Comparison of ENCODE assay signal across 13 cellular contexts in the genomic region with DNA sequence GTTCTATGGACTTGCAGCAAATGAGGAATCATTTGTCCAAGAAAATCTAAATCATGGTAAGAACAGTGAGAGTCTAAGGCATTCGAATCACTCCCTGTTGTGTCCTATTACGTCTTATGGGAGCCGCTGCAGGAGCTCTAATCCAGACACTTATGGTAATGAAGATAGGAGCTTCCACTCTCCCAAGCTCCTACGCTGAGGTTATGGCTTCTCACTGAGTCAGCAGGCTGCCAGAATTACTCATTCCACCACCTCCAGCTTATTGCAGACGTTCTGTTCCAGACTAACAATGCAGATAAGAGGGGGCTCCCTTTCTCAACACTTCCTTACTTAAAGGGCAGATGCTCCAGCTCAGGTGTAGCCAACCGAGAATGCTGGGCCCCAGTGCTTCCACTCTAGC.
DNase-seq lines count a peak whose midpoint lies in the region; ATAC-seq lines count a peak whose summit lies in the region.
"Had no signal": no experiment of that assay in that cellular context is flagged by ENCODE, and none has a peak within 500 bp of the region (broad histone marks: within the 10 kb centered on the region; RNA-seq: fewer than 3 reads in every experiment).

No MANE protein-coding gene starts in this region.

- H3K4me1 Mint-ChIP-seq in stimulated activated naive CD8-positive, alpha-beta T cell treated with anti-CD3 and anti-CD28 coated beads, Interleukin-15, amount 100 ng/mL, for 72 hours: no peaks in the 10 kb centered on the region
- H3K4me1 Mint-ChIP-seq: B cell had no signal

- WGBS in aorta, 2 donors: 62 to 64% methylated on average over 6 of the region's 6 CpGs

- no peaks in the 10 kb centered on the region for H3K36me3 ChIP-seq in aorta (ENCODE audit: control insufficient read depth in 1 of 2, insufficient read depth in 2 of 2, low read length in 1 of 2)
- H3K36me3 ChIP-seq: right atrium auricular region had no signal

- H3K4me1 ChIP-seq in aorta (ENCODE audit: control insufficient read depth in 1 of 2, insufficient read depth in 2 of 2, low read length in 2 of 2): no peaks in the 10 kb centered on the region
- H3K4me1 ChIP-seq: right atrium auricular region had no signal

- intact Hi-C loops in aorta (cut with DNase I): no loop called here

- no peaks in the 10 kb centered on the region for H3K27me3 ChIP-seq in aorta (ENCODE audit: control insufficient read depth in 1 of 2, insufficient read depth in 2 of 2, low read length in 1 of 2)
- H3K27me3 ChIP-seq: right atrium auricular region had no signal

- no peaks in the 10 kb centered on the region for H3K27me3 Mint-ChIP-seq in stimulated activated naive CD8-positive, alpha-beta T cell treated with anti-CD3 and anti-CD28 coated beads, Interleukin-15, amount 100 ng/mL, for 72 hours
- H3K27me3 Mint-ChIP-seq: B cell had no signal

- no peak overlapping the region for H3K27ac Mint-ChIP-seq in stimulated activated naive CD8-positive, alpha-beta T cell treated with anti-CD3 and anti-CD28 coated beads, Interleukin-15, amount 100 ng/mL, for 72 hours
- H3K27ac Mint-ChIP-seq: B cell had no signal

- H3K9me3 ChIP-seq in aorta (ENCODE audit: control insufficient read depth, low read length): no peaks in the 10 kb centered on the region
- H3K9me3 ChIP-seq: right atrium auricular region had no signal

- peaks cover 0 to 3% of the 10 kb centered on the region in 2 donors for H3K9me3 Mint-ChIP-seq in stimulated activated naive CD8-positive, alpha-beta T cell treated with anti-CD3 and anti-CD28 coated beads, Interleukin-15, amount 100 ng/mL, for 72 hours

- no peak overlapping the region for H3K27ac ChIP-seq in aorta (ENCODE audit: low read depth in 1 of 2, low read length in 2 of 2)
- H3K27ac ChIP-seq: right atrium auricular region had no signal

- peak; percentile 19 for ATAC-seq in stimulated activated naive CD8-positive, alpha-beta T cell treated with anti-CD3 and anti-CD28 coated beads, Interleukin-15, Interleukin-2, amounts not matched to agents 100 U/mL and 50 U/mL, for 24 hours
- ATAC-seq in stimulated activated naive CD8-positive, alpha-beta T cell treated with anti-CD3 and anti-CD28 coated beads, Interleukin-15, amount 100 ng/mL, for 72 hours: no peak
- peak; percentile 70 for ATAC-seq in aorta (ENCODE audit: low FRiP score)
- ATAC-seq: Panc1 had no signal

- H3K4me3 ChIP-seq in aorta (ENCODE audit: low read length in 2 of 2): no peak overlapping the region
- H3K4me3 ChIP-seq: right atrium auricular region had no signal

- no peak overlapping the region for H3K4me3 Mint-ChIP-seq in stimulated activated naive CD8-positive, alpha-beta T cell treated with anti-CD3 and anti-CD28 coated beads, Interleukin-15, amount 100 ng/mL, for 72 hours
- H3K4me3 Mint-ChIP-seq: B cell had no signal

- no peak for DNase-seq in stimulated activated naive CD8-positive, alpha-beta T cell treated with anti-CD3 and anti-CD28 coated beads, Interleukin-15, Interleukin-2, amounts not matched to agents 100 U/mL and 50 U/mL, for 24 hours
- DNase-seq in stimulated activated naive CD8-positive, alpha-beta T cell treated with anti-CD3 and anti-CD28 coated beads, Interleukin-15, amount 100 ng/mL, for 72 hours: no peak
- DNase-seq in anterior cingulate cortex (lab: John Stamatoyannopoulos, UW) (peak in 31 of 58 donors; percentile 2 to 70 (median 14)), islet precursor cell (peak; percentile 91), aorta (no peak), DMS153 (lab: John Stamatoyannopoulos, UW) (no peak), dermis blood vessel endothelial cell (no peak), ecto neural progenitor cell (ENCODE audit: low spot score) (no peak)
- DNase-seq: NCI-H2081; stimulated activated CD8-positive, alpha-beta memory T cell treated with anti-CD3 and anti-CD28 coated beads, Interleukin-4, amount 100 ng/mL, for 48 hours had no signal

Comparison
In these comparisons a context has a peak if more than half of its experiments do, and no peak if none do; other contexts are left out.
1. DNase-seq: peak in anterior cingulate cortex (31 of 58) and islet precursor cell (single experiment); none in stimulated activated naive CD8-positive, alpha-beta T cell treated with anti-CD3 and anti-CD28 coated beads, Interleukin-15, Interleukin-2, amounts not matched to agents 100 U/mL and 50 U/mL, for 24 hours (single experiment), stimulated activated naive CD8-positive, alpha-beta T cell treated with anti-CD3 and anti-CD28 coated beads, Interleukin-15, amount 100 ng/mL, for 72 hours (0 of 2), aorta (0 of 2), DMS153 (single experiment), dermis blood vessel endothelial cell (single experiment) and ecto neural progenitor cell (single experiment).